ENCODE assay signal across 12 cellular contexts in genomic region chr7:151686826-151687225, GRCh38.
DNase-seq lines count a peak whose midpoint lies in the region; ATAC-seq, FAIRE-seq and TF ChIP-seq lines count a peak whose summit lies in the region.
"Had no signal": no experiment of that assay in that cellular context is flagged by ENCODE, and none has a peak within 500 bp of the region (broad histone marks: within the 10 kb centered on the region; RNA-seq: fewer than 3 reads in every experiment).

No MANE protein-coding gene starts in this region.

- H3K9me3 Mint-ChIP-seq in activated CD4-positive, alpha-beta T cell treated with anti-CD3 and anti-CD28 coated beads for 36 hours (ENCODE audit: low read depth) = no peaks in the 10 kb centered on the region
- H3K9me3 Mint-ChIP-seq: CD14-positive monocyte; effector memory CD8-positive, alpha-beta T cell had no signal

- peak overlapping the region; percentile 82 for H3K4me2 ChIP-seq in HCT116 (ENCODE audit: low read length)
- H3K4me2 ChIP-seq in HepG2 (ENCODE audit: low read depth, low read length) = no peak overlapping the region

- FAIRE-seq in HepG2 (lab: Jason Lieb, UNC) = no peak

- CTCF ChIA-PET in HCT116 (lab: Charles Lee) = no interaction called here
- CTCF ChIA-PET in activated CD4-positive, alpha-beta T cell treated with anti-CD3 and anti-CD28 coated beads for 36 hours (lab: Charles Lee) = no interaction called here
- CTCF ChIA-PET in HepG2 (lab: Yijun Ruan, JAX; ENCODE audit: low intra/inter-chr PET ratio, low total read pairs) = no interaction called here

- H4K20me1 ChIP-seq in HCT116 (ENCODE audit: insufficient read depth) = no peaks in the 10 kb centered on the region
- H4K20me1 ChIP-seq in HepG2 (ENCODE audit: insufficient read depth, low read length) = no peaks in the 10 kb centered on the region

- no peak for TF ChIP-seq EP300 in HepG2 (IDR thresholded peaks at IDR 0.05; ENCODE audit: low read depth in 2 of 2, low read length in 2 of 2)
- TF ChIP-seq EP300 in HepG2 (CRISPR knock-in tag; IDR thresholded peaks at IDR 0.05; ENCODE audit: borderline replicate concordance) = no peak

- peak overlapping the region; percentile 57 for H3K27ac ChIP-seq in HCT116 (ENCODE audit: low read depth, low read length)
- H3K27ac ChIP-seq in ascending aorta = peak overlapping the region; percentile 86 to 94
- H3K27ac ChIP-seq in lung (ENCODE audit: low read depth in 1 of 2, low read length in 1 of 2) = peak overlapping the region; percentile 78 to 87
- peak overlapping the region; percentile 55 for H3K27ac ChIP-seq in stomach smooth muscle (ENCODE audit: low read length)
- no peak overlapping the region for H3K27ac ChIP-seq in HepG2 (ENCODE audit: extremely low read length, insufficient read depth, low read length)

- no peak for TF ChIP-seq RAD21 in HCT116 (IDR thresholded peaks at IDR 0.05; ENCODE audit: low read depth)
- no peak for TF ChIP-seq RAD21 in HepG2 (CRISPR knock-in tag; IDR thresholded peaks at IDR 0.05)

- H3K9ac ChIP-seq in HCT116 (ENCODE audit: low read length) (peak overlapping the region; percentile 61), stomach smooth muscle (ENCODE audit: low read length in 2 of 2) (peak overlapping the region in 1 of 2 donors; percentile 51), HepG2 (ENCODE audit: insufficient read depth, low read depth, low read length) (no peak overlapping the region)

- H2AFZ ChIP-seq in HCT116 (ENCODE audit: low read depth, low read length, poor library complexity, severe bottlenecking) (peak overlapping the region; percentile 59), HepG2 (ENCODE audit: low read length) (no peak overlapping the region)

- no peak; the same call in 1 of the 2 replicates for ATAC-seq in HCT116
- no peak for ATAC-seq in lung (ENCODE audit: insufficient read depth, low FRiP score)
- ATAC-seq in activated CD4-positive, alpha-beta T cell treated with anti-CD3 and anti-CD28 coated beads for 36 hours = no peak
- no peak for ATAC-seq in HepG2
- no peak for ATAC-seq in GM21825 (IDR thresholded peaks at IDR 0.05; ENCODE audit: unreplicated experiment)
- ATAC-seq: effector memory CD8-positive, alpha-beta T cell had no signal

- H3K27me3 ChIP-seq in HCT116 (ENCODE audit: insufficient read depth, low read length) (no peaks in the 10 kb centered on the region), ascending aorta (no peaks in the 10 kb centered on the region), lung (ENCODE audit: control insufficient read depth, insufficient read depth) (no peaks in the 10 kb centered on the region), stomach smooth muscle (ENCODE audit: control insufficient read depth in 1 of 2, insufficient read depth in 2 of 2, low read length in 2 of 2) (no peaks in the 10 kb centered on the region), HAP-1 (ENCODE audit: low read depth) (no peaks in the 10 kb centered on the region), HepG2 (ENCODE audit: control insufficient read depth in 1 of 2, insufficient read depth in 2 of 2, low read length in 2 of 2) (peaks cover 0 to 14% of the 10 kb centered on the region in 2 experiments; a peak in 1 of 5 replicates)

- RAD21 ChIA-PET in HCT116 (lab: Charles Lee; ENCODE audit: low non-redundant PET in 1 of 2, low total read pairs in 2 of 2, uncharacterized antibody in 2 of 2, unreplicated experiment in 2 of 2) = no interaction called here

- BruUV-seq in HCT116 (replicated peaks; lab: Mats Ljungman, UMichigan) (no TSS peak), HepG2 (replicated peaks; lab: Mats Ljungman, UMichigan) (no TSS peak)

- intact Hi-C loops in HCT116 (cut with micrococcal nuclease) (no loop called here), ascending aorta (cut with DNase I) (loop anchor here (2.0 to 5.0 kb wide), 5 partner anchors 20 to 165 kb away; no protein-coding TSS in a partner anchor), HepG2 (cut with micrococcal nuclease; ENCODE audit: unreplicated experiment) (no loop called here)
- intact Hi-C loops in activated CD4-positive, alpha-beta T cell treated with anti-CD3 and anti-CD28 coated beads for 36 hours (cut with DNase I, micrococcal nuclease) = no loop called here

- no peak overlapping the region for H3K27ac Mint-ChIP-seq in activated CD4-positive, alpha-beta T cell treated with anti-CD3 and anti-CD28 coated beads for 36 hours
- H3K27ac Mint-ChIP-seq: effector memory CD8-positive, alpha-beta T cell had no signal

- no peaks in the 10 kb centered on the region for H3K79me2 ChIP-seq in HCT116 (ENCODE audit: insufficient read depth, low read length)
- no peaks in the 10 kb centered on the region for H3K79me2 ChIP-seq in HepG2 (ENCODE audit: insufficient read depth, low read length)

- H3K9me3 ChIP-seq in HCT116 (ENCODE audit: control insufficient read depth in 1 of 2, insufficient read depth in 1 of 2, low read depth in 1 of 2, low read length in 2 of 2) (no peaks in the 10 kb centered on the region), ascending aorta (no peaks in the 10 kb centered on the region), lung (ENCODE audit: control insufficient read depth in 2 of 2, insufficient read depth in 1 of 2, low read length in 1 of 2) (no peaks in the 10 kb centered on the region), stomach smooth muscle (ENCODE audit: control insufficient read depth in 2 of 2, low read length in 2 of 2) (no peaks in the 10 kb centered on the region), HAP-1 (no peaks in the 10 kb centered on the region), HepG2 (ENCODE audit: low read length) (no peaks in the 10 kb centered on the region)

- POLR2A ChIA-PET in HCT116 (lab: Charles Lee) = no interaction called here
- POLR2A ChIA-PET in activated CD4-positive, alpha-beta T cell treated with anti-CD3 and anti-CD28 coated beads for 36 hours (lab: Charles Lee) = no interaction called here
- POLR2A ChIA-PET in HepG2 (lab: Yijun Ruan, JAX) = no interaction called here

- 84 to 88% methylated on average over 2 of the region's 2 CpGs for WGBS in lung, 2 donors
- WGBS in HepG2 (ENCODE audit: low lambda C conversion rate) = 43% methylated on average over 2 of the region's 2 CpGs

- in situ Hi-C loops in HAP-1 (cut with MboI; ENCODE audit: low sequenced_read_pairs) = no loop called here
- in situ Hi-C loops in HepG2 (cut with HindIII; ENCODE audit: extremely low pct_ligation_motif_present, low pct_unique_long_range_greater_than_20kb) = no loop called here

- H3K4me3 Mint-ChIP-seq in activated CD4-positive, alpha-beta T cell treated with anti-CD3 and anti-CD28 coated beads for 36 hours = no peak overlapping the region
- H3K4me3 Mint-ChIP-seq: CD14-positive monocyte; effector memory CD8-positive, alpha-beta T cell had no signal

- TF ChIP-seq POLR2A in HCT116 (IDR thresholded peaks at IDR 0.05; ENCODE audit: borderline replicate concordance, extremely low read depth, insufficient read depth, insufficient read length) = no peak
- TF ChIP-seq POLR2A in HepG2 (IDR thresholded peaks at IDR 0.05; ENCODE audit: insufficient read depth in 1 of 2, low read depth in 2 of 2, low read length in 2 of 2) = no peak

- H3K4me1 Mint-ChIP-seq in activated CD4-positive, alpha-beta T cell treated with anti-CD3 and anti-CD28 coated beads for 36 hours = no peaks in the 10 kb centered on the region

- peaks cover 27 to 61% of the 10 kb centered on the region in 2 experiments for H3K4me1 ChIP-seq in HCT116 (ENCODE audit: control insufficient read depth in 1 of 2, insufficient read depth in 2 of 2, low read length in 2 of 2)
- peaks cover 10 to 28% of the 10 kb centered on the region in 2 donors for H3K4me1 ChIP-seq in ascending aorta
- H3K4me1 ChIP-seq in lung (ENCODE audit: control insufficient read depth in 2 of 2, insufficient read depth in 2 of 2, low read length in 2 of 2) = peaks cover 10 to 17% of the 10 kb centered on the region in 2 donors
- peaks cover 44% of the 10 kb centered on the region for H3K4me1 ChIP-seq in stomach smooth muscle (ENCODE audit: control insufficient read depth, insufficient read depth, low read length)
- no peaks in the 10 kb centered on the region for H3K4me1 ChIP-seq in HAP-1
- peaks cover 12% of the 10 kb centered on the region for H3K4me1 ChIP-seq in HepG2 (ENCODE audit: insufficient read depth, low read length)

- no peaks in the 10 kb centered on the region for H3K36me3 Mint-ChIP-seq in activated CD4-positive, alpha-beta T cell treated with anti-CD3 and anti-CD28 coated beads for 36 hours (ENCODE audit: low read depth)

- H3K36me3 ChIP-seq in HCT116 (ENCODE audit: control insufficient read depth in 1 of 2, insufficient read depth in 2 of 2, low read length in 2 of 2) (no peaks in the 10 kb centered on the region), ascending aorta (no peaks in the 10 kb centered on the region), lung (ENCODE audit: control insufficient read depth in 2 of 2, insufficient read depth in 2 of 2, low read length in 2 of 2) (no peaks in the 10 kb centered on the region), stomach smooth muscle (ENCODE audit: control insufficient read depth in 2 of 2, insufficient read depth in 2 of 2, low read length in 2 of 2) (no peaks in the 10 kb centered on the region), HAP-1 (replicated peaks) (no peaks in the 10 kb centered on the region), HepG2 (replicated peaks in 1 of 2; ENCODE audit: control insufficient read depth in 1 of 2, insufficient read depth in 2 of 2, low read length in 2 of 2) (no peaks in the 10 kb centered on the region)

- TF ChIP-seq CTCF in HCT116 (IDR thresholded peaks at IDR 0.05 in 2 of 3, conservative IDR thresholded peaks at IDR 0.05 in 1 of 3; ENCODE audit: borderline replicate concordance in 1 of 3, insufficient read depth in 1 of 3, low read depth in 2 of 3, low read length in 2 of 3) (no peak), ascending aorta (IDR thresholded peaks at IDR 0.05) (no peak), lung (IDR thresholded peaks at IDR 0.05; ENCODE audit: control extremely low read depth, extremely low read depth) (no peak), HepG2 (CRISPR knock-in tag; IDR thresholded peaks at IDR 0.05) (no peak)

- H3K27me3 Mint-ChIP-seq in activated CD4-positive, alpha-beta T cell treated with anti-CD3 and anti-CD28 coated beads for 36 hours = no peaks in the 10 kb centered on the region
- H3K27me3 Mint-ChIP-seq: effector memory CD8-positive, alpha-beta T cell had no signal

- no peak for DNase-seq in HCT116 (ENCODE audit: low read depth, low spot score)
- DNase-seq in ascending aorta (ENCODE audit: low spot score in 2 of 2) = no peak
- DNase-seq in lung (ENCODE audit: low spot score) = no peak
- no peak for DNase-seq in HAP-1 (ENCODE audit: low spot score in 2 of 2)
- DNase-seq in activated CD4-positive, alpha-beta T cell treated with anti-CD3 and anti-CD28 coated beads for 36 hours = no peak
- DNase-seq in HepG2 (ENCODE audit: low spot score) = no peak
- DNase-seq: anterior cingulate cortex; effector memory CD8-positive, alpha-beta T cell; MV-4-11 had no signal

- H3K9me2 ChIP-seq in HCT116 (ENCODE audit: insufficient read depth) = no peaks in the 10 kb centered on the region

- H3K4me3 ChIP-seq in HCT116 (replicated peaks in 1 of 2; ENCODE audit: low read depth in 1 of 2, low read length in 2 of 2) (peak overlapping the region in 1 of 2 experiments; percentile 41; a peak in 1 of 4 replicates), ascending aorta (no peak overlapping the region), lung (no peak overlapping the region), stomach smooth muscle (ENCODE audit: low read length in 2 of 2) (no peak overlapping the region), HAP-1 (no peak overlapping the region), HepG2 (replicated peaks in 1 of 3; ENCODE audit: insufficient read depth in 1 of 3, low read depth in 2 of 3, low read length in 3 of 3) (no peak overlapping the region)
